ENCODE assay signal across 1 cellular context in the genomic region with DNA sequence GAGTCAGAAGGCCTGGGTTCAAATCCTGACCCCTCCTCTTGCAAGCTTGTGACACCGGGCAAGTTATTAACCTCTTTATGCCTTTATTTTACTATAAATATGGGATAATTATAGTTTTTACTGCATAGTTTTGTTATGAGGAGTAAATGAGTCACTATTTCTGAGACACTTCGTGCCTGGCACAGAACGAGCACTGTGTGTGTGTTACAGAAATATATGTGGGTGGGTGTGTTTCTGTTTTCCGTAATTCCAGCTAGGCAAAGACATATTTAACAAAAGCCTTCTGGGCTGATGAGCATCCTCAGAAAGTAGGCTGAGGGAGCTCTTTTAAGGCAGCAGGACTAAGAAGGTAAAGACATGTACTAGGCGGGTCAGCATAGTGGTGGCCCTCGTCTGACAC.
TF ChIP-seq lines count a peak whose summit lies in the region.

No MANE protein-coding gene starts in this region.

TF ChIP-seq in GM23338, 12 proteins besides CTCF, POLR2A, EP300 and RAD21 (continued from another document):
- TF ChIP-seq, protein P1, sequence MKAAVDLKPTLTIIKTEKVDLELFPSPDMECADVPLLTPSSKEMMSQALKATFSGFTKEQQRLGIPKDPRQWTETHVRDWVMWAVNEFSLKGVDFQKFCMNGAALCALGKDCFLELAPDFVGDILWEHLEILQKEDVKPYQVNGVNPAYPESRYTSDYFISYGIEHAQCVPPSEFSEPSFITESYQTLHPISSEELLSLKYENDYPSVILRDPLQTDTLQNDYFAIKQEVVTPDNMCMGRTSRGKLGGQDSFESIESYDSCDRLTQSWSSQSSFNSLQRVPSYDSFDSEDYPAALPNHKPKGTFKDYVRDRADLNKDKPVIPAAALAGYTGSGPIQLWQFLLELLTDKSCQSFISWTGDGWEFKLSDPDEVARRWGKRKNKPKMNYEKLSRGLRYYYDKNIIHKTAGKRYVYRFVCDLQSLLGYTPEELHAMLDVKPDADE (IDR thresholded peaks at IDR 0.05): no peak
- TF ChIP-seq ZNF462 (CRISPR knock-in tag; IDR thresholded peaks at IDR 0.05) (no peak), EZH2 (IDR thresholded peaks at IDR 0.05; ENCODE audit: low read depth, unreplicated experiment) (no peak), JUNB (IDR thresholded peaks at IDR 0.05; ENCODE audit: unreplicated experiment) (no peak), POLR2AphosphoS5 (IDR thresholded peaks at IDR 0.05; ENCODE audit: low read depth) (no peak)
